Comparison of ENCODE assay signal across 32 cellular contexts in genomic region chr13:79946556-79946955, GRCh38.
"Had no signal": no experiment of that assay in that cellular context is flagged by ENCODE, and none has a peak within 500 bp of the region (broad histone marks: within the 10 kb centered on the region; RNA-seq: fewer than 3 reads in every experiment).

No MANE protein-coding gene starts in this region.

- H3K4me3 Mint-ChIP-seq: activated B cell treated with CpG ODN at 0.5 μM for 24 hours; activated CD4-positive, alpha-beta memory T cell treated with anti-CD3 and anti-CD28 coated beads for 36 hours; activated CD4-positive, alpha-beta T cell treated with anti-CD3 and anti-CD28 coated beads, Interleukin-2, amount 10 ng/mL, durations not matched to agents 24 days and 14 days; activated CD8-positive, alpha-beta T cell treated with anti-CD3 and anti-CD28 coated beads for 36 hours; activated naive CD4-positive, alpha-beta T cell treated with anti-CD3 and anti-CD28 coated beads for 36 hours; activated naive CD8-positive, alpha-beta T cell treated with anti-CD3 and anti-CD28 coated beads for 36 hours; activated T-cell treated with anti-CD3 and anti-CD28 coated beads, Interleukin-2, amount 50 U/mL, for 4 hours; activated T-cell treated with anti-CD3 and anti-CD28 coated beads, Interleukin-2, amount 50 U/mL, for 72 hours; activated T-helper 1 cell treated with anti-CD3 and anti-CD28 coated beads, Interleukin-12 subunit alpha, Interleukin-12 subunit beta, Interleukin-2, Interleukin-4 antibody, amounts not matched to agents 30 ng/mL and 10 ng/mL and 1 ng/mL, durations not matched to agents 14 hours and 24 hours and 36 hours; activated T-helper 17 cell treated with anti-CD3 and anti-CD28 coated beads, Interleukin-2, amount 50 U/mL, for 72 hours; central memory CD8-positive, alpha-beta T cell; T-helper 1 cell treated with Interleukin-12 subunit alpha and Interleukin-12 subunit beta and Interleukin-4 antibody, amounts not matched to agents 30 μg/mL and 1 μg/mL, for 36 hours; T-helper 2 cell treated with Interferon-gamma antibody and Interleukin-4, amounts not matched to agents 5 μg/mL and 100 μg/mL, for 36 hours had no signal

- ATAC-seq: activated CD8-positive, alpha-beta T cell treated with anti-CD3 and anti-CD28 coated beads for 36 hours; activated naive CD4-positive, alpha-beta T cell treated with anti-CD3 and anti-CD28 coated beads, Interleukin-2, amount 50 U/mL, for 72 hours; activated T-cell treated with anti-CD3 and anti-CD28 coated beads, Interleukin-2, amount 50 U/mL, for 4 hours; activated T-cell treated with anti-CD3 and anti-CD28 coated beads, Interleukin-2, amount 50 U/mL, for 72 hours; activated T-helper 17 cell treated with anti-CD3 and anti-CD28 coated beads, Interleukin-2, amount 50 U/mL, for 72 hours; body of pancreas had no signal

- DNase-seq: activated B cell treated with CpG ODN at 0.5 μM for 24 hours; activated CD4-positive, alpha-beta memory T cell treated with anti-CD3 and anti-CD28 coated beads for 36 hours; activated CD4-positive, alpha-beta T cell treated with anti-CD3 and anti-CD28 coated beads for 4 hours; activated CD4-positive, alpha-beta T cell treated with anti-CD3 and anti-CD28 coated beads, Interleukin-2, amount 10 ng/mL, durations not matched to agents 24 days and 14 days; activated CD4-positive, alpha-beta T cell treated with anti-CD3 and anti-CD28 coated beads, Interleukin-2, amount 50 U/mL, for 1 hour; activated CD4-positive, alpha-beta T cell treated with anti-CD3 and anti-CD28 coated beads, Interleukin-2, amount 50 U/mL, for 4 hours; activated CD4-positive, CD25-positive, alpha-beta regulatory T cell treated with anti-CD3 and anti-CD28 coated beads, Interleukin-2, amount 50 U/mL, for 72 hours; activated CD8-positive, alpha-beta memory T cell treated with anti-CD3 and anti-CD28 coated beads, Interleukin-2, amount 50 U/mL, for 4 hours; activated CD8-positive, alpha-beta T cell treated with anti-CD3 and anti-CD28 coated beads for 36 hours; activated effector memory CD4-positive, alpha-beta T cell treated with anti-CD3 and anti-CD28 coated beads, Interleukin-2, amount 50 U/mL, for 16 hours; activated gamma-delta T cell treated with Interleukin-2 at 50 U/mL for 16 hours; activated naive CD4-positive, alpha-beta T cell; activated naive CD4-positive, alpha-beta T cell treated with anti-CD3 and anti-CD28 coated beads for 36 hours; activated naive CD4-positive, alpha-beta T cell treated with anti-CD3 and anti-CD28 coated beads, Interleukin-2, amount 50 U/mL, for 16 hours; activated naive CD8-positive, alpha-beta T cell treated with anti-CD3 and anti-CD28 coated beads for 36 hours; activated T-cell treated with anti-CD3 and anti-CD28 coated beads for 4 hours; activated T-cell treated with anti-CD3 and anti-CD28 coated beads, Interleukin-2, amount 50 U/mL, for 1 hour; activated T-cell treated with anti-CD3 and anti-CD28 coated beads, Interleukin-2, amount 50 U/mL, for 4 hours; activated T-cell treated with anti-CD3 and anti-CD28 coated beads, Interleukin-2, amount 50 U/mL, for 72 hours; adrenal gland; amniotic stem cell; aorta; body of pancreas; colonic mucosa; T-helper 2 cell; T-helper 9 cell had no signal

- H3K4me1 Mint-ChIP-seq: activated B cell treated with CpG ODN at 0.5 μM for 24 hours; activated CD4-positive, alpha-beta T cell treated with anti-CD3 and anti-CD28 coated beads, Interleukin-2, amount 10 ng/mL, durations not matched to agents 24 days and 14 days; activated naive CD8-positive, alpha-beta T cell treated with anti-CD3 and anti-CD28 coated beads for 36 hours; activated T-helper 17 cell treated with anti-CD3 and anti-CD28 coated beads, Interleukin-2, amount 50 U/mL, for 72 hours; central memory CD8-positive, alpha-beta T cell had no signal

- H3K27ac Mint-ChIP-seq: activated B cell treated with CpG ODN at 0.5 μM for 24 hours; activated CD4-positive, alpha-beta memory T cell treated with anti-CD3 and anti-CD28 coated beads for 36 hours; activated CD4-positive, alpha-beta T cell treated with anti-CD3 and anti-CD28 coated beads, Interleukin-2, amount 10 ng/mL, durations not matched to agents 24 days and 14 days; activated CD8-positive, alpha-beta T cell treated with anti-CD3 and anti-CD28 coated beads for 36 hours; activated naive CD4-positive, alpha-beta T cell treated with anti-CD3 and anti-CD28 coated beads for 36 hours; activated naive CD4-positive, alpha-beta T cell treated with anti-CD3 and anti-CD28 coated beads, Interleukin-2, amount 50 U/mL, for 72 hours; activated naive CD8-positive, alpha-beta T cell treated with anti-CD3 and anti-CD28 coated beads for 36 hours; activated T-cell treated with anti-CD3 and anti-CD28 coated beads, Interleukin-2, amount 50 U/mL, for 72 hours; activated T-helper 1 cell treated with anti-CD3 and anti-CD28 coated beads, Interleukin-12 subunit alpha, Interleukin-12 subunit beta, Interleukin-2, Interleukin-4 antibody, amounts not matched to agents 30 ng/mL and 10 ng/mL and 1 ng/mL, durations not matched to agents 14 hours and 24 hours and 36 hours; activated T-helper 17 cell treated with anti-CD3 and anti-CD28 coated beads, Interleukin-2, amount 50 U/mL, for 72 hours; T-helper 1 cell treated with Interleukin-12 subunit alpha and Interleukin-12 subunit beta and Interleukin-4 antibody, amounts not matched to agents 30 μg/mL and 1 μg/mL, for 36 hours; T-helper 2 cell treated with Interferon-gamma antibody and Interleukin-4, amounts not matched to agents 5 μg/mL and 100 μg/mL, for 36 hours had no signal

- H3K27me3 Mint-ChIP-seq: activated B cell treated with CpG ODN at 0.5 μM for 24 hours; activated CD4-positive, alpha-beta memory T cell treated with anti-CD3 and anti-CD28 coated beads for 36 hours; activated CD4-positive, alpha-beta T cell treated with anti-CD3 and anti-CD28 coated beads, Interleukin-2, amount 10 ng/mL, durations not matched to agents 24 days and 14 days; activated CD8-positive, alpha-beta T cell treated with anti-CD3 and anti-CD28 coated beads for 36 hours; activated naive CD8-positive, alpha-beta T cell treated with anti-CD3 and anti-CD28 coated beads for 36 hours; activated T-helper 17 cell treated with anti-CD3 and anti-CD28 coated beads, Interleukin-2, amount 50 U/mL, for 72 hours; central memory CD8-positive, alpha-beta T cell had no signal

- H3K36me3 Mint-ChIP-seq: activated CD4-positive, alpha-beta memory T cell treated with anti-CD3 and anti-CD28 coated beads for 36 hours; activated naive CD4-positive, alpha-beta T cell treated with anti-CD3 and anti-CD28 coated beads, Interleukin-2, amount 50 U/mL, for 72 hours; activated naive CD8-positive, alpha-beta T cell treated with anti-CD3 and anti-CD28 coated beads for 36 hours had no signal

- H3K9me3 Mint-ChIP-seq: activated CD4-positive, alpha-beta memory T cell treated with anti-CD3 and anti-CD28 coated beads for 36 hours; activated CD4-positive, alpha-beta T cell treated with anti-CD3 and anti-CD28 coated beads, Interleukin-2, amount 10 ng/mL, durations not matched to agents 24 days and 14 days; activated CD8-positive, alpha-beta T cell treated with anti-CD3 and anti-CD28 coated beads for 36 hours; activated naive CD4-positive, alpha-beta T cell treated with anti-CD3 and anti-CD28 coated beads for 36 hours; activated T-helper 1 cell treated with anti-CD3 and anti-CD28 coated beads, Interleukin-12 subunit alpha, Interleukin-12 subunit beta, Interleukin-2, Interleukin-4 antibody, amounts not matched to agents 30 ng/mL and 10 ng/mL and 1 ng/mL, durations not matched to agents 14 hours and 24 hours and 36 hours; T-helper 1 cell treated with Interleukin-12 subunit alpha and Interleukin-12 subunit beta and Interleukin-4 antibody, amounts not matched to agents 30 μg/mL and 1 μg/mL, for 36 hours; T-helper 2 cell treated with Interferon-gamma antibody and Interleukin-4, amounts not matched to agents 5 μg/mL and 100 μg/mL, for 36 hours had no signal
